19 cellular contexts compared by ENCODE assay signal in genomic region chr20:34535301-34535840, GRCh38.
"Had no signal": no experiment of that assay in that cellular context is flagged by ENCODE, and none has a peak within 500 bp of the region (broad histone marks: within the 10 kb centered on the region; RNA-seq: fewer than 3 reads in every experiment).

No MANE protein-coding gene starts in this region.

- H3K27me3 Mint-ChIP-seq: activated CD8-positive, alpha-beta T cell treated with anti-CD3 and anti-CD28 coated beads for 36 hours; dendritic cell treated with granulocyte-macrophage colony-stimulating factor and Interleukin-4, amounts not matched to agents 40 ng/mL and 50 ng/mL, for 4 days had no signal

- H3K9me3 Mint-ChIP-seq: activated CD8-positive, alpha-beta T cell treated with anti-CD3 and anti-CD28 coated beads for 36 hours; activated T-cell treated with anti-CD3 and anti-CD28 coated beads, Interleukin-2, amount 50 U/mL, for 4 hours; dendritic cell treated with granulocyte-macrophage colony-stimulating factor and Interleukin-4, amounts not matched to agents 40 ng/mL and 50 ng/mL, for 4 days; immature natural killer cell; nephron; T-helper 2 cell treated with Interferon-gamma antibody and Interleukin-4, amounts not matched to agents 5 μg/mL and 100 μg/mL, for 36 hours; WTC11 had no signal

- H3K4me1 ChIP-seq: adrenal gland had no signal

- ATAC-seq: activated CD8-positive, alpha-beta T cell treated with anti-CD3 and anti-CD28 coated beads for 36 hours; activated T-cell treated with anti-CD3 and anti-CD28 coated beads, Interleukin-2, amount 50 U/mL, for 4 hours; WTC11 had no signal

- H3K4me3 ChIP-seq: adrenal gland, esophagus squamous epithelium, SK-N-MC had no signal

- H3K27ac ChIP-seq: adrenal gland, esophagus squamous epithelium, SK-N-MC had no signal

- H3K4me3 Mint-ChIP-seq: activated CD8-positive, alpha-beta T cell treated with anti-CD3 and anti-CD28 coated beads for 36 hours; activated T-cell treated with anti-CD3 and anti-CD28 coated beads, Interleukin-2, amount 50 U/mL, for 4 hours; dendritic cell treated with granulocyte-macrophage colony-stimulating factor and Interleukin-4, amounts not matched to agents 40 ng/mL and 50 ng/mL, for 4 days; immature natural killer cell; nephron; T-helper 2 cell treated with Interferon-gamma antibody and Interleukin-4, amounts not matched to agents 5 μg/mL and 100 μg/mL, for 36 hours; WTC11 had no signal

- H3K4me1 Mint-ChIP-seq: nephron, WTC11 had no signal

- DNase-seq: activated CD4-positive, alpha-beta T cell treated with anti-CD3 and anti-CD28 coated beads for 4 hours; activated CD8-positive, alpha-beta T cell treated with anti-CD3 and anti-CD28 coated beads for 36 hours; activated naive CD4-positive, alpha-beta T cell treated with anti-CD3 and anti-CD28 coated beads, Interleukin-2, amount 50 U/mL, for 16 hours; activated T-cell treated with anti-CD3 and anti-CD28 coated beads, Interleukin-2, amount 50 U/mL, for 4 hours; adrenal gland; cerebellar nuclear complex; effector memory CD4-positive, alpha-beta T cell; esophagus squamous epithelium; immature natural killer cell; kidney glomerular epithelial cell; mesendoderm; nucleus accumbens; stimulated activated naive CD4-positive, alpha-beta T cell; trophoblast cell had no signal

- H3K27me3 ChIP-seq: adrenal gland, esophagus squamous epithelium had no signal

- H3K27ac Mint-ChIP-seq: activated CD8-positive, alpha-beta T cell treated with anti-CD3 and anti-CD28 coated beads for 36 hours; dendritic cell treated with granulocyte-macrophage colony-stimulating factor and Interleukin-4, amounts not matched to agents 40 ng/mL and 50 ng/mL, for 4 days; nephron; T-helper 2 cell treated with Interferon-gamma antibody and Interleukin-4, amounts not matched to agents 5 μg/mL and 100 μg/mL, for 36 hours; WTC11 had no signal

- H3K9me3 ChIP-seq: adrenal gland, esophagus squamous epithelium had no signal
